In the genomic region with DNA sequence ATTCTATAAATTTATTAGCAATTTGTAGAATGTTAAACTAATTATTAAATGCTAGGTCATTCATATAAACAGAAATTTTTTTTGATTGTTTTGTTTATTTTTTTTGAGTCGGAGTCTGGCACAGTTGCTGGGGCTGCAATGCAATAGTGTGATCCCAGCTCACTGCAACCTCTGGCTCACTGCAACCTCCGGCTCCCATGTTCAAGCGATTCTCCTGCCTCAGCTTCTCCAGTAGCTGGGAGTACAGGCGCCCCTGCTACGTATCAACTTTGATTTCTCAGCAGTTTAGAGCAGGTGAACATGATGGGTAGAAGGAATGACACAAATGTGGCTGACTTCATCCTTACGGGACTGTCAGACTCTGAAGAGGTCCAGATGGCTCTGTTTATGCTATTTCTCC, we compare ENCODE assay signal across 26 cellular contexts.
"Had no signal": no experiment of that assay in that cellular context is flagged by ENCODE, and none has a peak within 500 bp of the region (broad histone marks: within the 10 kb centered on the region; RNA-seq: fewer than 3 reads in every experiment).

TSS of gene OR8H3 (plus strand) at position 301 of the 400 bp plus-strand sequence. CDS start at position 301, 0 bp downstream.

- DNase-seq: activated effector memory CD4-positive, alpha-beta T cell treated with anti-CD3 and anti-CD28 coated beads, Interleukin-2, amount 50 U/mL, for 16 hours; activated effector memory CD4-positive, alpha-beta T cell treated with Interleukin-2 at 50 U/mL for 16 hours; activated gamma-delta T cell; activated gamma-delta T cell treated with Interleukin-2 at 50 U/mL for 16 hours; activated naive CD4-positive, alpha-beta T cell; activated naive CD4-positive, alpha-beta T cell treated with anti-CD3 and anti-CD28 coated beads for 36 hours; activated naive CD4-positive, alpha-beta T cell treated with anti-CD3 and anti-CD28 coated beads, Interleukin-2, amount 10 ng/mL, durations not matched to agents 7 days and 5 days; activated naive CD4-positive, alpha-beta T cell treated with anti-CD3 and anti-CD28 coated beads, Interleukin-2, amount 50 U/mL, for 16 hours; activated naive CD4-positive, alpha-beta T cell treated with Interleukin-2 at 50 U/mL for 16 hours; activated naive CD8-positive, alpha-beta T cell treated with anti-CD3 and anti-CD28 coated beads for 36 hours; activated naive CD8-positive, alpha-beta T cell treated with anti-CD3 and anti-CD28 coated beads, Interleukin-2, amount 10 ng/mL, durations not matched to agents 7 days and 5 days; activated naive CD8-positive, alpha-beta T cell treated with anti-CD3 and anti-CD28 coated beads, Interleukin-2, amount 50 U/mL, for 24 hours; activated T-cell treated with anti-CD3 and anti-CD28 coated beads, Interleukin-2, amount 50 U/mL, for 24 hours; activated T-cell treated with anti-CD3 and anti-CD28 coated beads, Interleukin-2, amount 50 U/mL, for 4 hours; activated T-cell treated with anti-CD3 and anti-CD28 coated beads, Interleukin-2, amount 50 U/mL, for 48 hours; activated T-cell treated with anti-CD3 and anti-CD28 coated beads, Interleukin-2, amount 50 U/mL, for 72 hours; adrenal gland; amniotic stem cell; amygdala; anterior cingulate cortex; aorta; body of pancreas; brain microvascular endothelial cell; caudate nucleus; central memory CD4-positive, alpha-beta T cell; cerebellar nuclear complex had no signal
